ENCODE assay signal across 18 cellular contexts in genomic region chr11:130528862-130529261, GRCh38.
DNase-seq lines count a peak whose midpoint lies in the region; ATAC-seq and TF ChIP-seq lines count a peak whose summit lies in the region.
"Had no signal": no experiment of that assay in that cellular context is flagged by ENCODE, and none has a peak within 500 bp of the region (broad histone marks: within the 10 kb centered on the region; RNA-seq: fewer than 3 reads in every experiment).

No MANE protein-coding gene starts in this region.

- no peaks in the 10 kb centered on the region for H3K79me2 ChIP-seq in PC-3 (ENCODE audit: low read length)
- H3K79me2 ChIP-seq in smooth muscle cell (ENCODE audit: low read depth), result no peaks in the 10 kb centered on the region

- H3K4me2 ChIP-seq in PC-3 (ENCODE audit: low read length), result peak overlapping the region; percentile 65
- peak overlapping the region; percentile 73 for H3K4me2 ChIP-seq in smooth muscle cell

- POLR2A ChIA-PET in PC-3 (lab: Charles Lee; ENCODE audit: unreplicated experiment), result no interaction called here

- TF ChIP-seq CTCF in PC-3 (conservative IDR thresholded peaks at IDR 0.05; ENCODE audit: low read depth, low read length) (no peak), coronary artery (IDR thresholded peaks at IDR 0.05) (no peak), left ventricle myocardium inferior (IDR thresholded peaks at IDR 0.05; ENCODE audit: borderline replicate concordance) (no peak), smooth muscle cell (IDR thresholded peaks at IDR 0.05; ENCODE audit: borderline replicate concordance, insufficient read depth, poor library complexity, severe bottlenecking) (no peak)

- H4K20me1 ChIP-seq in PC-3 (ENCODE audit: low read length), result no peaks in the 10 kb centered on the region
- no peaks in the 10 kb centered on the region for H4K20me1 ChIP-seq in smooth muscle cell (ENCODE audit: low read depth)

- H3K27me3 ChIP-seq in PC-3 (ENCODE audit: low read length), result no peaks in the 10 kb centered on the region
- H3K27me3 ChIP-seq in left ventricle myocardium inferior (ENCODE audit: low read depth), result no peaks in the 10 kb centered on the region
- H3K27me3 ChIP-seq in smooth muscle cell (ENCODE audit: low read depth), result no peaks in the 10 kb centered on the region

- H3F3A ChIP-seq in PC-3 (ENCODE audit: low read length, unreplicated experiment) (no peaks in the 10 kb centered on the region), smooth muscle cell (ENCODE audit: low read depth) (peaks cover 7% of the 10 kb centered on the region)

- H3K9me3 ChIP-seq in PC-3 (ENCODE audit: low read length) (no peaks in the 10 kb centered on the region), left ventricle myocardium inferior (replicated peaks) (no peaks in the 10 kb centered on the region), smooth muscle cell (replicated peaks; ENCODE audit: low read depth) (no peaks in the 10 kb centered on the region)
- H3K9me3 ChIP-seq: Caco-2 had no signal

- 51% methylated on average over 5 of the region's 5 CpGs for WGBS in smooth muscle cell (ENCODE audit: low lambda C conversion rate)

- H3K36me3 ChIP-seq in PC-3 (ENCODE audit: low read depth, low read length), result no peaks in the 10 kb centered on the region
- no peaks in the 10 kb centered on the region for H3K36me3 ChIP-seq in left ventricle myocardium inferior
- no peaks in the 10 kb centered on the region for H3K36me3 ChIP-seq in smooth muscle cell (ENCODE audit: low read depth)

- H3K9ac ChIP-seq in PC-3 (ENCODE audit: low read length) (no peak overlapping the region), smooth muscle cell (ENCODE audit: low read depth) (no peak overlapping the region)

- H3K4me1 ChIP-seq in PC-3 (ENCODE audit: insufficient read depth, low read length) (peaks cover 30% of the 10 kb centered on the region), left ventricle myocardium inferior (peaks cover 46% of the 10 kb centered on the region), smooth muscle cell (ENCODE audit: low read depth) (peaks cover 7% of the 10 kb centered on the region)

- DNase-seq in PC-3, result peak; percentile 23
- DNase-seq in coronary artery (ENCODE audit: low spot score), result peak; percentile 55
- no peak for DNase-seq in left ventricle myocardium inferior
- no peak for DNase-seq in smooth muscle cell (lab: John Stamatoyannopoulos, UW; ENCODE audit: unreplicated experiment)
- no peak for DNase-seq in SKM-1 (lab: John Stamatoyannopoulos, UW; ENCODE audit: unreplicated experiment)
- DNase-seq in DMS53 (lab: John Stamatoyannopoulos, UW), result no peak
- DNase-seq: ACHN; AML-193; Caco-2; CD4-positive, CD25-positive, alpha-beta regulatory T cell; H9; KBM-7; NCI-H1092; NCI-H146; NCI-H524; SHP77 had no signal

- CTCF ChIA-PET in PC-3 (lab: Charles Lee), result no interaction called here

- ATAC-seq in PC-3 (no peak), HG03135 (IDR thresholded peaks at IDR 0.05; ENCODE audit: unreplicated experiment) (no peak)
- ATAC-seq: Panc1 had no signal

- H3K4me3 ChIP-seq in PC-3 (ENCODE audit: low read length) (no peak overlapping the region), coronary artery (no peak overlapping the region), left ventricle myocardium inferior (no peak overlapping the region), smooth muscle cell (no peak overlapping the region)

- H2AFZ ChIP-seq in PC-3 (ENCODE audit: low read length), result 0 out of 2 replicates have a peak overlapping the region, but pooled peaks have one; percentile 12
- H2AFZ ChIP-seq in smooth muscle cell (ENCODE audit: low read depth), result no peak overlapping the region

- no peaks in the 10 kb centered on the region for H3K9me2 ChIP-seq in PC-3 (replicated peaks; ENCODE audit: low read length)

- H3K27ac ChIP-seq in PC-3 (ENCODE audit: low read length) (peak overlapping the region; percentile 17), coronary artery (no peak overlapping the region), left ventricle myocardium inferior (replicated peaks) (peak overlapping the region; percentile 94), smooth muscle cell (ENCODE audit: low read depth) (no peak overlapping the region)

- BruUV-seq in PC-3 (replicated peaks; lab: Mats Ljungman, UMichigan), result no TSS peak

- intact Hi-C loops in PC-3 (cut with micrococcal nuclease), result no loop called here
- intact Hi-C loops in left ventricle myocardium inferior (cut with micrococcal nuclease), result no loop called here

Comparison
In these comparisons a context has a peak if more than half of its experiments do, and no peak if none do; other contexts are left out.
1. DNase-seq: peak in PC-3 (single experiment) and coronary artery (single experiment); none in left ventricle myocardium inferior (single experiment), smooth muscle cell (single experiment), SKM-1 (single experiment) and DMS53 (single experiment).
2. H3K27ac ChIP-seq: peak in PC-3 (single experiment) and left ventricle myocardium inferior (single experiment); none in coronary artery (0 of 2) and smooth muscle cell (single experiment).